25 cellular contexts compared by ENCODE assay signal in the genomic region with DNA sequence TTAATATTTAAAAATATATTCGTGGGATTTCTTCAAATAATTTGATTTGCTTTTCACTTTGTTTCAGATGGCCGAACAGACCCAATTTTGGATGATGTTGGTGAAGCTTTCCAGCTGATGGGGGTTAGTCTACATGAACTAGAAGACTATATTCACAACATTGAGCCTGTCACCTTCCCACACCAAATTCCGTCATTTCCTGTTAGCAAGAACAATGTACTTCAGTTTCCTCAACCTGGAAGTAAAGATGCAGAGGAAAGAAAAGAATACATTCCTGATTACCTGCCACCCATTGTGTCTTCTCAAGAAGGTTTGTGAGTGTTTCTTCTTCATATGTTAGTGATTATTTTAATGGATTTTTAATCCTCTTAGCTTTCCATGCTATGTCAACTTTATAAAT.
"Had no signal": no experiment of that assay in that cellular context is flagged by ENCODE, and none has a peak within 500 bp of the region (broad histone marks: within the 10 kb centered on the region; RNA-seq: fewer than 3 reads in every experiment).

No MANE protein-coding gene starts in this region.

- H3K4me3 Mint-ChIP-seq: effector memory CD8-positive, alpha-beta T cell; endodermal cell; memory B cell; mesothelial cell of epicardium; naive B cell; naive thymus-derived CD8-positive, alpha-beta T cell had no signal

- H3K4me3 ChIP-seq: coronary artery, esophagus squamous epithelium, gastrocnemius medialis, heart right ventricle, left ventricle myocardium inferior, lower lobe of right lung, mucosa of descending colon had no signal

- DNase-seq: effector CD8-positive, alpha-beta T cell; effector memory CD8-positive, alpha-beta T cell; endodermal cell; erythroblast; esophagus squamous epithelium; foreskin fibroblast; foreskin melanocyte; gastrocnemius medialis; glutamatergic neuron; head of caudate nucleus; heart right ventricle; hippocampal formation; left colon; left ventricle myocardium inferior; lower lobe of right lung; mammary epithelial cell; mucosa of descending colon; naive B cell; naive thymus-derived CD8-positive, alpha-beta T cell had no signal

- H3K27me3 ChIP-seq: esophagus squamous epithelium, gastrocnemius medialis, heart right ventricle had no signal

- H3K27ac ChIP-seq: coronary artery, epithelial cell of prostate, esophagus squamous epithelium, gastrocnemius medialis, left ventricle myocardium inferior, lower lobe of right lung had no signal

- H3K9me3 Mint-ChIP-seq: effector memory CD8-positive, alpha-beta T cell; endodermal cell; memory B cell; mesothelial cell of epicardium; naive B cell; naive thymus-derived CD8-positive, alpha-beta T cell had no signal

- ATAC-seq: effector memory CD8-positive, alpha-beta T cell; esophagus mucosa; gastrocnemius medialis; heart right ventricle; left colon; left lobe of liver; lower lobe of right lung; mucosa of descending colon; naive thymus-derived CD8-positive, alpha-beta T cell had no signal

- H3K27ac Mint-ChIP-seq: effector memory CD8-positive, alpha-beta T cell; endodermal cell; memory B cell; mesothelial cell of epicardium; naive B cell; naive thymus-derived CD8-positive, alpha-beta T cell had no signal

- H3K27me3 Mint-ChIP-seq: effector memory CD8-positive, alpha-beta T cell; memory B cell; naive B cell; naive thymus-derived CD8-positive, alpha-beta T cell had no signal
